9 cellular contexts compared by ENCODE assay signal in the genomic region with DNA sequence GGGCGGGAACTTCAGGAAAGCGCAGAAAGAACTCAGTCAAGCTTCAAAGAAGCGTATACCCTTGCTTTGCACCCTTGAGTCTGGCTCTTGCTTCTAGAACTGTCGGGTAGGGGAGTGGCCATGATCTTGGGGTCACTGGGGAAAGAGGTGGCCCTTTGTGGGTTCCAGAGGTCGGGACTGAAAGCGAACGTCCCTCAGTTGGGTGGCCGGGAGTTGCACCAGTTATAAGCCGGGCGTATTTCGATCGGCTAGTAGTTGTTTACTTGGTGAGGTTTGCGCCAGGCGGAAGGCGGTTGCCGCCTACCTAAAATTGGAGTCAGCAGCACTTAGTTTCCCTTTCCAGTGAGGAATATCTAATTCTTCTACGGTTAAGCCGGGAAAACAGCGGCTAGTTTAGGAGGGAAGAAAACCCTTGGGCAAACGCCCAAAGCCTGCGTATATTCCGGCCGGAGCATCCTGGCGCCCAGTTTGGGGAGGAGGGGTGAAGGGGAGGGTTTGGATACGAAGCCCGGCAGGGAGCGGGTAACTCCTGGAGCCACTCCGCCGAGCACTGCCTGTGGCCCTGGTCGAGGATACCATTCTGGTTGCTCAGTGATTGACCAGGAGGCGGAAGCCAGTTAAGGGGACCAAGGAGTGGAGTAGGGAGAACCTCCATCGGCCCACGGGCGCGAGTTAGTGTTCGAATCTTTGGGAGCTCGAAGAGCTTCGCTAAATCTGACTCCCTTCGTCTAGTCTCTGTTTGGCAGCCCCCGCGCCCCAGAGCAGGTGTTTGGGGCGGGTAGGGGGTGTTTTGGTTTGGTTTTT. TPM values are rescaled to one million over a fixed set of nuclear protein-coding genes. Genes with fewer than 3 reads are reported as not detected.
DNase-seq lines count a peak whose midpoint lies in the region; ATAC-seq and TF ChIP-seq lines count a peak whose summit lies in the region.
"Had no signal": no experiment of that assay in that cellular context is flagged by ENCODE, and none has a peak within 500 bp of the region (broad histone marks: within the 10 kb centered on the region; RNA-seq: fewer than 3 reads in every experiment).

No MANE protein-coding gene starts in this region.

- no peaks in the 10 kb centered on the region for H3K79me2 ChIP-seq in smooth muscle cell (ENCODE audit: low read depth)

- H3K36me3 ChIP-seq in H7 (replicated peaks; ENCODE audit: control insufficient read depth, insufficient read depth, low read length), result no peaks in the 10 kb centered on the region
- no peaks in the 10 kb centered on the region for H3K36me3 ChIP-seq in left ventricle myocardium inferior
- H3K36me3 ChIP-seq in smooth muscle cell (ENCODE audit: low read depth), result no peaks in the 10 kb centered on the region

- H3K9me3 Mint-ChIP-seq in T-helper 2 cell treated with Interferon-gamma antibody and Interleukin-4, amounts not matched to agents 5 μg/mL and 100 μg/mL, for 36 hours, result no peaks in the 10 kb centered on the region
- H3K9me3 Mint-ChIP-seq: central memory CD8-positive, alpha-beta T cell had no signal

- H3K27ac ChIP-seq in left ventricle myocardium inferior (replicated peaks) (peak overlapping the region; percentile 92), smooth muscle cell (ENCODE audit: low read depth) (no peak overlapping the region)

- DNase-seq in H7, result peak; percentile 73
- no peak for DNase-seq in T-helper 2 cell treated with Interferon-gamma antibody and Interleukin-4, amounts not matched to agents 5 μg/mL and 100 μg/mL, for 36 hours (ENCODE audit: low spot score)
- DNase-seq in left ventricle myocardium inferior, result no peak
- DNase-seq in smooth muscle cell (lab: John Stamatoyannopoulos, UW; ENCODE audit: unreplicated experiment), result no peak
- DNase-seq in middle frontal gyrus (ENCODE audit: extremely low spot score, low spot score), result no peak
- DNase-seq in SHP77 treated with DMSO at 0.1 percent for 48 hours (lab: John Stamatoyannopoulos, UW), result no peak

- no peaks in the 10 kb centered on the region for H3F3A ChIP-seq in smooth muscle cell (ENCODE audit: low read depth)

- peaks cover 77% of the 10 kb centered on the region for H3K4me1 ChIP-seq in left ventricle myocardium inferior
- H3K4me1 ChIP-seq in smooth muscle cell (ENCODE audit: low read depth), result peaks cover 18% of the 10 kb centered on the region

- H3K27me3 Mint-ChIP-seq in T-helper 2 cell treated with Interferon-gamma antibody and Interleukin-4, amounts not matched to agents 5 μg/mL and 100 μg/mL, for 36 hours (ENCODE audit: low read depth), result peaks cover 92% of the 10 kb centered on the region

- no peak for TF ChIP-seq CTCF in left ventricle myocardium inferior (IDR thresholded peaks at IDR 0.05; ENCODE audit: borderline replicate concordance)
- TF ChIP-seq CTCF in smooth muscle cell (IDR thresholded peaks at IDR 0.05; ENCODE audit: borderline replicate concordance, insufficient read depth, poor library complexity, severe bottlenecking), result no peak

- H3K4me1 Mint-ChIP-seq in T-helper 2 cell treated with Interferon-gamma antibody and Interleukin-4, amounts not matched to agents 5 μg/mL and 100 μg/mL, for 36 hours (ENCODE audit: low read depth), result peaks cover 18% of the 10 kb centered on the region

- peak overlapping the region; percentile 74 for H3K4me2 ChIP-seq in smooth muscle cell

- intact Hi-C loops in left ventricle myocardium inferior (cut with micrococcal nuclease), result no loop called here

- no peaks in the 10 kb centered on the region for H3K9me3 ChIP-seq in left ventricle myocardium inferior (replicated peaks)
- no peaks in the 10 kb centered on the region for H3K9me3 ChIP-seq in smooth muscle cell (replicated peaks; ENCODE audit: low read depth)

- no peak for ATAC-seq in HG02973 (IDR thresholded peaks at IDR 0.05; ENCODE audit: unreplicated experiment)

- H3K36me3 Mint-ChIP-seq in T-helper 2 cell treated with Interferon-gamma antibody and Interleukin-4, amounts not matched to agents 5 μg/mL and 100 μg/mL, for 36 hours (ENCODE audit: low read depth), result peaks cover 4% of the 10 kb centered on the region

- H3K4me3 Mint-ChIP-seq in T-helper 2 cell treated with Interferon-gamma antibody and Interleukin-4, amounts not matched to agents 5 μg/mL and 100 μg/mL, for 36 hours, result peak overlapping the region; percentile 52
- H3K4me3 Mint-ChIP-seq: central memory CD8-positive, alpha-beta T cell had no signal

- no peaks in the 10 kb centered on the region for H4K20me1 ChIP-seq in smooth muscle cell (ENCODE audit: low read depth)

- H3K4me3 ChIP-seq in H7 (ENCODE audit: insufficient read depth, low read depth, low read length) (peak overlapping the region; percentile 31; the same call in 1 of the 2 replicates), left ventricle myocardium inferior (peak overlapping the region; percentile 72), smooth muscle cell (peak overlapping the region; percentile 8)

- H3K27me3 ChIP-seq in H7 (ENCODE audit: control insufficient read depth, insufficient read depth, low read length) (peaks cover 100% of the 10 kb centered on the region), left ventricle myocardium inferior (ENCODE audit: low read depth) (peaks cover 100% of the 10 kb centered on the region), smooth muscle cell (ENCODE audit: low read depth) (peaks cover 100% of the 10 kb centered on the region)

- H3K9ac ChIP-seq in smooth muscle cell (ENCODE audit: low read depth), result no peak overlapping the region

- peak overlapping the region; percentile 80 for H3K27ac Mint-ChIP-seq in T-helper 2 cell treated with Interferon-gamma antibody and Interleukin-4, amounts not matched to agents 5 μg/mL and 100 μg/mL, for 36 hours

- 3% methylated on average over 41 of the region's 42 CpGs for WGBS in smooth muscle cell (ENCODE audit: low lambda C conversion rate)

- no peak overlapping the region for H2AFZ ChIP-seq in smooth muscle cell (ENCODE audit: low read depth)

RNA-seq across cellular contexts. Expression of gene WT1, which starts 0.8 kb away (rescaled TPM):
- total RNA-seq in H7 (2014; rRNA removed; shearing (Covaris generic)), result 0.10 TPM in 1 of 2 replicates, not detected in the other
- total RNA-seq in left ventricle myocardium inferior (2.0 TPM), smooth muscle cell (not detected in 2 replicates)
- polyA plus RNA-seq in smooth muscle cell, result not detected in 2 replicates
- total RNA-seq: lung microvascular endothelial cell had no signal

Comparison
In these comparisons a context has a peak if more than half of its experiments do, and no peak if none do; other contexts are left out.
1. H3K4me3 ChIP-seq: peak in every context shown above with its lines; median percentile 72 in left ventricle myocardium inferior; 31 in H7; 8 in smooth muscle cell.